21 cellular contexts compared by ENCODE assay signal in genomic region chr10:90695915-90696676, GRCh38.
DNase-seq lines count a peak whose midpoint lies in the region; ATAC-seq, FAIRE-seq and TF ChIP-seq lines count a peak whose summit lies in the region.
"Had no signal": no experiment of that assay in that cellular context is flagged by ENCODE, and none has a peak within 500 bp of the region (broad histone marks: within the 10 kb centered on the region; RNA-seq: fewer than 3 reads in every experiment).

No MANE protein-coding gene starts in this region.

- H3K4me1 ChIP-seq in A549 (no peaks in the 10 kb centered on the region), PC-3 (ENCODE audit: insufficient read depth, low read length) (0 out of 2 replicates have a peak, but pooled peaks cover 5% of the 10 kb centered on the region)

- DNase-seq in SIG-M5 treated with dmso at 0.1 percent for 504 hours (lab: John Stamatoyannopoulos, UW; ENCODE audit: unreplicated experiment) (peak; percentile 3), SIG-M5 (lab: John Stamatoyannopoulos, UW) (no peak), A549 (ENCODE audit: low read depth in 1 of 2, low spot score in 1 of 2) (no peak), PC-3 (peak; percentile 51), epithelial cell of prostate (ENCODE audit: low read depth, low spot score) (peak; percentile 10), middle frontal gyrus (ENCODE audit: extremely low spot score, low spot score) (no peak)
- DNase-seq: 8988T; CD4-positive, CD25-positive, alpha-beta regulatory T cell; COR-L47; DMS 273 treated with DMSO at 0.1 percent for 48 hours; EL; HFFc6; KBM-7; NCI-H1694 treated with DMSO at 0.1 percent for 48 hours; NK-92 treated with Interleukin-12 subunit alpha and Interleukin-12 subunit beta, amount 100 ng/mL, for 24 hours had no signal

- H2AFZ ChIP-seq in PC-3 (ENCODE audit: low read length) = no peak overlapping the region

- TF ChIP-seq RAD21 in A549 (conservative IDR thresholded peaks at IDR 0.05 in 1 of 2, IDR thresholded peaks at IDR 0.05 in 1 of 2) = no peak

- no peaks in the 10 kb centered on the region for H3K9me3 ChIP-seq in A549
- H3K9me3 ChIP-seq in PC-3 (ENCODE audit: low read length) = no peaks in the 10 kb centered on the region

- H3K27me3 ChIP-seq in PC-3 (ENCODE audit: low read length) = no peaks in the 10 kb centered on the region

- TF ChIP-seq CTCF in A549 (IDR thresholded peaks at IDR 0.05) (no peak), PC-3 (conservative IDR thresholded peaks at IDR 0.05; ENCODE audit: low read depth, low read length) (no peak)

- WGBS in A549 (ENCODE audit: missing lambda C conversion rate) = 14% methylated on average over 6 of the region's 6 CpGs

- no peaks in the 10 kb centered on the region for H3K9me2 ChIP-seq in PC-3 (replicated peaks; ENCODE audit: low read length)

- FAIRE-seq in A549 (lab: Jason Lieb, UNC) = peak; percentile 18
- FAIRE-seq: H54, RCC 7860 had no signal

- CTCF ChIA-PET in A549 (lab: Yijun Ruan, JAX) = interaction anchor here (1.0 to 1.5 kb wide), 2 partner anchors 18 to 167 kb away, joined by 3 read pairs; no protein-coding TSS in a partner anchor
- CTCF ChIA-PET in PC-3 (lab: Charles Lee) = no interaction called here

- H3K79me2 ChIP-seq in PC-3 (ENCODE audit: low read length) = no peaks in the 10 kb centered on the region

- ATAC-seq in A549 (no peak), PC-3 (no peak), HG02678 (IDR thresholded peaks at IDR 0.05; ENCODE audit: unreplicated experiment) (no peak), HG02763 (IDR thresholded peaks at IDR 0.05; ENCODE audit: unreplicated experiment) (no peak)
- ATAC-seq: HepG2, Right ventricle myocardium inferior had no signal

- no TSS peak for BruUV-seq in PC-3 (replicated peaks; lab: Mats Ljungman, UMichigan)

- no peaks in the 10 kb centered on the region for H4K20me1 ChIP-seq in PC-3 (ENCODE audit: low read length)

- H3F3A ChIP-seq in PC-3 (ENCODE audit: low read length, unreplicated experiment) = no peaks in the 10 kb centered on the region

- POLR2A ChIA-PET in A549 (lab: Yijun Ruan, JAX) (no interaction called here), PC-3 (lab: Charles Lee; ENCODE audit: unreplicated experiment) (no interaction called here)

- no peak overlapping the region for H3K4me2 ChIP-seq in A549
- H3K4me2 ChIP-seq in PC-3 (ENCODE audit: low read length) = no peak overlapping the region

- TF ChIP-seq POLR2A in A549 (IDR thresholded peaks at IDR 0.05; ENCODE audit: low read length) = no peak

- intact Hi-C loops in PC-3 (cut with micrococcal nuclease) = no loop called here

- no peak overlapping the region for H3K4me3 ChIP-seq in A549
- H3K4me3 ChIP-seq in PC-3 (ENCODE audit: low read length) = no peak overlapping the region

- no peak overlapping the region for H3K9ac ChIP-seq in PC-3 (ENCODE audit: low read length)

- no peak overlapping the region for H3K27ac ChIP-seq in A549
- no peak overlapping the region for H3K27ac ChIP-seq in PC-3 (ENCODE audit: low read length)
- H3K27ac ChIP-seq in epithelial cell of prostate = no peak overlapping the region

- no peak for TF ChIP-seq EP300 in A549 (IDR thresholded peaks at IDR 0.05)

- no peaks in the 10 kb centered on the region for H3K36me3 ChIP-seq in PC-3 (ENCODE audit: low read depth, low read length)

TF ChIP-seq in A549, 52 proteins besides CTCF, POLR2A, EP300 and RAD21:
- TF ChIP-seq CHD2 (IDR thresholded peaks at IDR 0.05; ENCODE audit: low read length, partially characterized antibody) (no peak), MYC (IDR thresholded peaks at IDR 0.05; ENCODE audit: borderline replicate concordance, low read length) (no peak), MAFK (IDR thresholded peaks at IDR 0.05; ENCODE audit: partially characterized antibody) (no peak)

Comparison
In these comparisons a context has a peak if more than half of its experiments do, and no peak if none do; other contexts are left out.
1. DNase-seq: peak in SIG-M5 treated with dmso at 0.1 percent for 504 hours (single experiment), PC-3 (single experiment) and epithelial cell of prostate (single experiment); none in SIG-M5 (single experiment), A549 (0 of 2) and middle frontal gyrus (single experiment).